1 cellular context compared by ENCODE assay signal in the genomic region with DNA sequence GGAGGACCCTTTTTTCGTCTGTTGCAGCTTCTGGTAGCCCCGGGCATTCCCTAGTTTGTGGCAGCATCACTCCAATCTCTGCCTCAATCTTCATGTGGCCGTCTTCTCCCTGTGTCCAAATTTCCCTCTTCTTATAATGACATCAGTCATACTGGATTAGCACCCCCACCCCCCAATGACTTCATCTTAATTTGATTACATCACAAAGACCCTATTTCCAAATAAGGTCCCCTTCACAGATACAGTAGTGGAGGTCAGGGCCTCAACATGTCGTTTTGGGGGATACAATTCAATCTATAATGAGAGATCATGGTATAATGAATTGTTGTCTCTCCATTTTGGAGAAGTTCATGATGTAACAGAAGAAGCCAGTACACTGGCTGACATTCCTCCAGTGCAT.
TF ChIP-seq lines count a peak whose summit lies in the region.

No MANE protein-coding gene starts in this region.

TF ChIP-seq in HEK293, 187 proteins besides CTCF, POLR2A, EP300 and RAD21 (continued from another document):
- TF ChIP-seq, protein P1, sequence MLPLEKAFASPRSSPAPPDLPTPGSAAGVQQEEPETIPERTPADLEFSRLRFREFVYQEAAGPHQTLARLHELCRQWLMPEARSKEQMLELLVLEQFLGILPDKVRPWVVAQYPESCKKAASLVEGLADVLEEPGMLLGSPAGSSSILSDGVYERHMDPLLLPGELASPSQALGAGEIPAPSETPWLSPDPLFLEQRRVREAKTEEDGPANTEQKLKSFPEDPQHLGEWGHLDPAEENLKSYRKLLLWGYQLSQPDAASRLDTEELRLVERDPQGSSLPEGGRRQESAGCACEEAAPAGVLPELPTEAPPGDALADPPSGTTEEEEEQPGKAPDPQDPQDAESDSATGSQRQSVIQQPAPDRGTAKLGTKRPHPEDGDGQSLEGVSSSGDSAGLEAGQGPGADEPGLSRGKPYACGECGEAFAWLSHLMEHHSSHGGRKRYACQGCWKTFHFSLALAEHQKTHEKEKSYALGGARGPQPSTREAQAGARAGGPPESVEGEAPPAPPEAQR (tag by site-specific recombination; IDR thresholded peaks at IDR 0.05) = no peak
- TF ChIP-seq, protein P2, sequence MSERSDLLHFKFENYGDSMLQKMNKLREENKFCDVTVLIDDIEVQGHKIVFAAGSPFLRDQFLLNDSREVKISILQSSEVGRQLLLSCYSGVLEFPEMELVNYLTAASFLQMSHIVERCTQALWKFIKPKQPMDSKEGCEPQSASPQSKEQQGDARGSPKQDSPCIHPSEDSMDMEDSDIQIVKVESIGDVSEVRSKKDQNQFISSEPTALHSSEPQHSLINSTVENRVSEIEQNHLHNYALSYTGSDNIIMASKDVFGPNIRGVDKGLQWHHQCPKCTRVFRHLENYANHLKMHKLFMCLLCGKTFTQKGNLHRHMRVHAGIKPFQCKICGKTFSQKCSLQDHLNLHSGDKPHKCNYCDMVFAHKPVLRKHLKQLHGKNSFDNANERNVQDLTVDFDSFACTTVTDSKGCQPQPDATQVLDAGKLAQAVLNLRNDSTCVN (tag by site-specific recombination; optimal IDR thresholded peaks at IDR 0.05) = no peak
- TF ChIP-seq RBAK (tag by site-specific recombination; IDR thresholded peaks at IDR 0.05) = no peak
- no peak for TF ChIP-seq ZNF792 (tag by site-specific recombination; IDR thresholded peaks at IDR 0.05)
- no peak for TF ChIP-seq BCL11B (tag by site-specific recombination; IDR thresholded peaks at IDR 0.05; ENCODE audit: low read depth)
- no peak for TF ChIP-seq MYNN (tag by site-specific recombination; IDR thresholded peaks at IDR 0.05; ENCODE audit: borderline replicate concordance)
- TF ChIP-seq ZNF335 (tag by site-specific recombination; conservative IDR thresholded peaks at IDR 0.05) = no peak
- TF ChIP-seq ZIC2 (tag by site-specific recombination; IDR thresholded peaks at IDR 0.05) = no peak
- TF ChIP-seq, protein P3, sequence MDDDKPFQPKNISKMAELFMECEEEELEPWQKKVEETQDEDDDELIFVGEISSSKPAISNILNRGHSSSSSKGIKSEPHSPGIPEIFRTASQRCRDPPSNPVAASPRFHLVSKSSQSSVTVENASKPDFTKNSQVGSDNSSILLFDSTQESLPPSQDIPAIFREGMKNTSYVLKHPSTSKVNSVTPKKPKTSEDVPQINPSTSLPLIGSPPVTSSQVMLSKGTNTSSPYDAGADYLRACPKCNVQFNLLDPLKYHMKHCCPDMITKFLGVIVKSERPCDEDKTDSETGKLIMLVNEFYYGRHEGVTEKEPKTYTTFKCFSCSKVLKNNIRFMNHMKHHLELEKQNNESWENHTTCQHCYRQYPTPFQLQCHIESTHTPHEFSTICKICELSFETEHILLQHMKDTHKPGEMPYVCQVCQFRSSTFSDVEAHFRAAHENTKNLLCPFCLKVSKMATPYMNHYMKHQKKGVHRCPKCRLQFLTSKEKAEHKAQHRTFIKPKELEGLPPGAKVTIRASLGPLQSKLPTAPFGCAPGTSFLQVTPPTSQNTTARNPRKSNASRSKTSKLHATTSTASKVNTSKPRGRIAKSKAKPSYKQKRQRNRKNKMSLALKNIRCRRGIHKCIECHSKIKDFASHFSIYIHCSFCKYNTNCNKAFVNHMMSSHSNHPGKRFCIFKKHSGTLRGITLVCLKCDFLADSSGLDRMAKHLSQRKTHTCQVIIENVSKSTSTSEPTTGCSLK (tag by site-specific recombination; IDR thresholded peaks at IDR 0.05) = no peak
- no peak for TF ChIP-seq ZNF132 (tag by site-specific recombination; IDR thresholded peaks at IDR 0.05; ENCODE audit: borderline replicate concordance)
- TF ChIP-seq, protein P4, sequence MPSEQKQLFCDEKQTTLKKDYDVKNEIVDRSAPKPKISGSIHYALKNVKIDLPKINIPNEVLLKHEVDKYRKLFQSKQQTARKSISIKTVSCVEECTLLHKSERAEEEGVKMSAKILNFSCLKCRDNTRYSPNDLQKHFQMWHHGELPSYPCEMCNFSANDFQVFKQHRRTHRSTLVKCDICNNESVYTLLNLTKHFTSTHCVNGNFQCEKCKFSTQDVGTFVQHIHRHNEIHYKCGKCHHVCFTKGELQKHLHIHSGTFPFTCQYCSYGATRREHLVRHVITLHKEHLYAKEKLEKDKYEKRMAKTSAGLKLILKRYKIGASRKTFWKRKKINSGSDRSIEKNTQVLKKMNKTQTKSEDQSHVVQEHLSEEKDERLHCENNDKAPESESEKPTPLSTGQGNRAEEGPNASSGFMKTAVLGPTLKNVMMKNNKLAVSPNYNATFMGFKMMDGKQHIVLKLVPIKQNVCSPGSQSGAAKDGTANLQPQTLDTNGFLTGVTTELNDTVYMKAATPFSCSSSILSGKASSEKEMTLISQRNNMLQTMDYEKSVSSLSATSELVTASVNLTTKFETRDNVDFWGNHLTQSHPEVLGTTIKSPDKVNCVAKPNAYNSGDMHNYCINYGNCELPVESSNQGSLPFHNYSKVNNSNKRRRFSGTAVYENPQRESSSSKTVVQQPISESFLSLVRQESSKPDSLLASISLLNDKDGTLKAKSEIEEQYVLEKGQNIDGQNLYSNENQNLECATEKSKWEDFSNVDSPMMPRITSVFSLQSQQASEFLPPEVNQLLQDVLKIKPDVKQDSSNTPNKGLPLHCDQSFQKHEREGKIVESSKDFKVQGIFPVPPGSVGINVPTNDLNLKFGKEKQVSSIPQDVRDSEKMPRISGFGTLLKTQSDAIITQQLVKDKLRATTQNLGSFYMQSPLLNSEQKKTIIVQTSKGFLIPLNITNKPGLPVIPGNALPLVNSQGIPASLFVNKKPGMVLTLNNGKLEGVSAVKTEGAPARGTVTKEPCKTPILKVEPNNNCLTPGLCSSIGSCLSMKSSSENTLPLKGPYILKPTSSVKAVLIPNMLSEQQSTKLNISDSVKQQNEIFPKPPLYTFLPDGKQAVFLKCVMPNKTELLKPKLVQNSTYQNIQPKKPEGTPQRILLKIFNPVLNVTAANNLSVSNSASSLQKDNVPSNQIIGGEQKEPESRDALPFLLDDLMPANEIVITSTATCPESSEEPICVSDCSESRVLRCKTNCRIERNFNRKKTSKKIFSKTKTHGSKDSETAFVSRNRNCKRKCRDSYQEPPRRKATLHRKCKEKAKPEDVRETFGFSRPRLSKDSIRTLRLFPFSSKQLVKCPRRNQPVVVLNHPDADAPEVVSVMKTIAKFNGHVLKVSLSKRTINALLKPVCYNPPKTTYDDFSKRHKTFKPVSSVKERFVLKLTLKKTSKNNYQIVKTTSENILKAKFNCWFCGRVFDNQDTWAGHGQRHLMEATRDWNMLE (tag by site-specific recombination; conservative IDR thresholded peaks at IDR 0.05; ENCODE audit: low read depth) = no peak
- TF ChIP-seq KLF10 (tag by site-specific recombination; IDR thresholded peaks at IDR 0.05) = no peak
- TF ChIP-seq, protein P5, sequence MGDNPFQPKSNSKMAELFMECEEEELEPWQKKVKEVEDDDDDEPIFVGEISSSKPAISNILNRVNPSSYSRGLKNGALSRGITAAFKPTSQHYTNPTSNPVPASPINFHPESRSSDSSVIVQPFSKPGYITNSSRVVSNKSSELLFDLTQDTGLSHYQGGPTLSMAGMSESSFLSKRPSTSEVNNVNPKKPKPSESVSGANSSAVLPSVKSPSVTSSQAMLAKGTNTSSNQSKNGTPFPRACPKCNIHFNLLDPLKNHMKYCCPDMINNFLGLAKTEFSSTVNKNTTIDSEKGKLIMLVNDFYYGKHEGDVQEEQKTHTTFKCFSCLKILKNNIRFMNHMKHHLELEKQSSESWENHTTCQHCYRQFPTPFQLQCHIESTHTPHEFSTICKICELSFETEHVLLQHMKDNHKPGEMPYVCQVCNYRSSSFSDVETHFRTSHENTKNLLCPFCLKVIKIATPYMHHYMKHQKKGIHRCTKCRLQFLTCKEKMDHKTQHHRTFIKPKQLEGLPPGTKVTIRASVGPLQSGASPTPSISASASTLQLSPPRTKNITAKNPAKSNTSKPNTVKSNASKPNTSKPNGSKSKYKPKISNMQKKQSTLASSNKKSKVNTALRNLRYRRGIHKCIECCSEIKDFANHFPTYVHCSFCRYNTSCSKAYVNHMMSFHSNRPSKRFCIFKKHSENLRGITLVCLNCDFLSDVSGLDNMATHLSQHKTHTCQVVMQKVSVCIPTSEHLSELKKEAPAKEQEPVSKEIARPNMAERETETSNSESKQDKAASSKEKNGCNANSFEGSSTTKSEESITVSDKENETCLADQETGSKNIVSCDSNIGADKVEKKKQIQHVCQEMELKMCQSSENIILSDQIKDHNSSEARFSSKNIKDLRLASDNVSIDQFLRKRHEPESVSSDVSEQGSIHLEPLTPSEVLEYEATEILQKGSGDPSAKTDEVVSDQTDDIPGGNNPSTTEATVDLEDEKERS (tag by site-specific recombination; IDR thresholded peaks at IDR 0.05) = no peak
- no peak for TF ChIP-seq KLF16 (tag by site-specific recombination; IDR thresholded peaks at IDR 0.05)
- TF ChIP-seq ZNF629 (tag by site-specific recombination; IDR thresholded peaks at IDR 0.05) = peak; percentile 73
- TF ChIP-seq, protein P6, sequence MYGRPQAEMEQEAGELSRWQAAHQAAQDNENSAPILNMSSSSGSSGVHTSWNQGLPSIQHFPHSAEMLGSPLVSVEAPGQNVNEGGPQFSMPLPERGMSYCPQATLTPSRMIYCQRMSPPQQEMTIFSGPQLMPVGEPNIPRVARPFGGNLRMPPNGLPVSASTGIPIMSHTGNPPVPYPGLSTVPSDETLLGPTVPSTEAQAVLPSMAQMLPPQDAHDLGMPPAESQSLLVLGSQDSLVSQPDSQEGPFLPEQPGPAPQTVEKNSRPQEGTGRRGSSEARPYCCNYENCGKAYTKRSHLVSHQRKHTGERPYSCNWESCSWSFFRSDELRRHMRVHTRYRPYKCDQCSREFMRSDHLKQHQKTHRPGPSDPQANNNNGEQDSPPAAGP (tag by site-specific recombination; IDR thresholded peaks at IDR 0.05) = no peak
- TF ChIP-seq, protein P7, sequence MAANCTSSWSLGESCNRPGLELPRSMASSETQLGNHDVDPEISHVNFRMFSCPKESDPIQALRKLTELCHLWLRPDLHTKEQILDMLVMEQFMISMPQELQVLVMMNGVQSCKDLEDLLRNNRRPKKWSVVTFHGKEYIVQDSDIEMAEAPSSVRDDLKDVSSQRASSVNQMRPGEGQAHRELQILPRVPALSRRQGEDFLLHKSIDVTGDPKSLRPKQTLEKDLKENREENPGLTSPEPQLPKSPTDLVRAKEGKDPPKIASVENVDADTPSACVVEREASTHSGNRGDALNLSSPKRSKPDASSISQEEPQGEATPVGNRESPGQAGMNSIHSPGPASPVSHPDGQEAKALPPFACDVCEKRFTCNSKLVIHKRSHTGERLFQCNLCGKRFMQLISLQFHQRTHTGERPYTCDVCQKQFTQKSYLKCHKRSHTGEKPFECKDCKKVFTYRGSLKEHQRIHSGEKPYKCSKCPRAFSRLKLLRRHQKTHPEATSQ (tag by site-specific recombination; IDR thresholded peaks at IDR 0.05) = no peak
- peak; percentile 77 for TF ChIP-seq ZBTB21 (tag by site-specific recombination; IDR thresholded peaks at IDR 0.05)
- no peak for TF ChIP-seq ZBTB8A (tag by site-specific recombination; IDR thresholded peaks at IDR 0.05)
- TF ChIP-seq ZNF10 (tag by site-specific recombination; IDR thresholded peaks at IDR 0.05) = no peak
- TF ChIP-seq IKZF3 (tag by site-specific recombination; IDR thresholded peaks at IDR 0.05) = no peak
- no peak for TF ChIP-seq ZNF140 (tag by site-specific recombination; IDR thresholded peaks at IDR 0.05)
- TF ChIP-seq, protein P8, sequence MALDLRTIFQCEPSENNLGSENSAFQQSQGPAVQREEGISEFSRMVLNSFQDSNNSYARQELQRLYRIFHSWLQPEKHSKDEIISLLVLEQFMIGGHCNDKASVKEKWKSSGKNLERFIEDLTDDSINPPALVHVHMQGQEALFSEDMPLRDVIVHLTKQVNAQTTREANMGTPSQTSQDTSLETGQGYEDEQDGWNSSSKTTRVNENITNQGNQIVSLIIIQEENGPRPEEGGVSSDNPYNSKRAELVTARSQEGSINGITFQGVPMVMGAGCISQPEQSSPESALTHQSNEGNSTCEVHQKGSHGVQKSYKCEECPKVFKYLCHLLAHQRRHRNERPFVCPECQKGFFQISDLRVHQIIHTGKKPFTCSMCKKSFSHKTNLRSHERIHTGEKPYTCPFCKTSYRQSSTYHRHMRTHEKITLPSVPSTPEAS (tag by site-specific recombination; IDR thresholded peaks at IDR 0.05) = no peak
- TF ChIP-seq ZNF658 (tag by site-specific recombination; IDR thresholded peaks at IDR 0.05) = no peak
